8 cellular contexts compared by ENCODE assay signal in genomic region chr4:153522800-153523089, GRCh38. TPM values are rescaled to one million over a fixed set of nuclear protein-coding genes. Genes with fewer than 3 reads are reported as not detected.
DNase-seq lines count a peak whose midpoint lies in the region; ATAC-seq and TF ChIP-seq lines count a peak whose summit lies in the region.

No MANE protein-coding gene starts in this region.

- peak overlapping the region; percentile 96 for H3K27ac Mint-ChIP-seq in activated CD8-positive, alpha-beta T cell treated with anti-CD3 and anti-CD28 coated beads for 36 hours

- H3K9me3 Mint-ChIP-seq in activated CD8-positive, alpha-beta T cell treated with anti-CD3 and anti-CD28 coated beads for 36 hours = peaks cover 3% of the 10 kb centered on the region

- POLR2A ChIA-PET in activated CD8-positive, alpha-beta T cell treated with anti-CD3 and anti-CD28 coated beads for 36 hours (lab: Charles Lee) = interaction anchor here (0.8 to 3.2 kb wide), 10 partner anchors 9 to 56 kb away, joined by 3 to 15 read pairs (median 6); no protein-coding TSS in a partner anchor

- H3K4me1 Mint-ChIP-seq in activated CD8-positive, alpha-beta T cell treated with anti-CD3 and anti-CD28 coated beads for 36 hours (ENCODE audit: low read depth) = peaks cover 88% of the 10 kb centered on the region

- intact Hi-C loops in activated CD8-positive, alpha-beta T cell treated with anti-CD3 and anti-CD28 coated beads for 36 hours (cut with micrococcal nuclease) = loop anchor here (2.0 to 5.0 kb wide), 2 partner anchors 50 to 54 kb away; no protein-coding TSS in a partner anchor

- CTCF ChIA-PET in activated CD8-positive, alpha-beta T cell treated with anti-CD3 and anti-CD28 coated beads for 36 hours (lab: Charles Lee) = interaction anchor here (0.7 to 3.0 kb wide), 9 partner anchors 8 to 90 kb away, joined by 3 to 16 read pairs (median 4); no protein-coding TSS in a partner anchor

- TF ChIP-seq CTCF in activated CD8-positive, alpha-beta T cell treated with anti-CD3 and anti-CD28 coated beads for 36 hours (IDR thresholded peaks at IDR 0.05) = no peak

- H3K36me3 Mint-ChIP-seq in activated CD8-positive, alpha-beta T cell treated with anti-CD3 and anti-CD28 coated beads for 36 hours (ENCODE audit: low read depth) = peaks cover 59% of the 10 kb centered on the region

- peak; percentile 85 for DNase-seq in activated CD8-positive, alpha-beta T cell treated with anti-CD3 and anti-CD28 coated beads for 36 hours
- peak; percentile 30 for DNase-seq in stimulated activated CD4-positive, alpha-beta T cell treated with anti-CD3 and anti-CD28 coated beads, Interleukin-2, amount 100 ng/mL, for 4 hours (ENCODE audit: low read depth)
- DNase-seq in epidermal melanocyte (ENCODE audit: insufficient read length, low spot score) = no peak
- DNase-seq in germinal center (ENCODE audit: low spot score) = no peak
- DNase-seq in NCI-H2171 (lab: John Stamatoyannopoulos, UW) = no peak
- no peak for DNase-seq in NCI-H2029 treated with DMSO at 0.1 percent for 48 hours (lab: John Stamatoyannopoulos, UW)

- no peaks in the 10 kb centered on the region for H3K27me3 Mint-ChIP-seq in activated CD8-positive, alpha-beta T cell treated with anti-CD3 and anti-CD28 coated beads for 36 hours

- peak overlapping the region; percentile 66 for H3K4me3 Mint-ChIP-seq in activated CD8-positive, alpha-beta T cell treated with anti-CD3 and anti-CD28 coated beads for 36 hours

- peak; percentile 52 for ATAC-seq in GM18909 (IDR thresholded peaks at IDR 0.05; ENCODE audit: poor library complexity, unreplicated experiment)
- ATAC-seq in HG02981 (IDR thresholded peaks at IDR 0.05; ENCODE audit: unreplicated experiment) = peak; percentile 39
- ATAC-seq in activated CD8-positive, alpha-beta T cell treated with anti-CD3 and anti-CD28 coated beads for 36 hours = peak; percentile 81

RNA-seq across cellular contexts. Expression of gene TMEM131L, which starts 56.6 kb away (rescaled TPM):
- total RNA-seq in activated CD8-positive, alpha-beta T cell treated with anti-CD3 and anti-CD28 coated beads for 36 hours = 10 to 100 TPM; 51.7 to 52.4 TPM

Comparison
In these comparisons a context has a peak if more than half of its experiments do, and no peak if none do; other contexts are left out.
1. DNase-seq: peak in activated CD8-positive, alpha-beta T cell treated with anti-CD3 and anti-CD28 coated beads for 36 hours (single experiment) and stimulated activated CD4-positive, alpha-beta T cell treated with anti-CD3 and anti-CD28 coated beads, Interleukin-2, amount 100 ng/mL, for 4 hours (single experiment); none in epidermal melanocyte (single experiment), germinal center (single experiment), NCI-H2171 (single experiment) and NCI-H2029 treated with DMSO at 0.1 percent for 48 hours (single experiment).
2. Peak in every context shown above with its lines, with median percentiles within 50 percentile points of each other: ATAC-seq.